Comparison of ENCODE assay signal across 1 cellular context in the genomic region with DNA sequence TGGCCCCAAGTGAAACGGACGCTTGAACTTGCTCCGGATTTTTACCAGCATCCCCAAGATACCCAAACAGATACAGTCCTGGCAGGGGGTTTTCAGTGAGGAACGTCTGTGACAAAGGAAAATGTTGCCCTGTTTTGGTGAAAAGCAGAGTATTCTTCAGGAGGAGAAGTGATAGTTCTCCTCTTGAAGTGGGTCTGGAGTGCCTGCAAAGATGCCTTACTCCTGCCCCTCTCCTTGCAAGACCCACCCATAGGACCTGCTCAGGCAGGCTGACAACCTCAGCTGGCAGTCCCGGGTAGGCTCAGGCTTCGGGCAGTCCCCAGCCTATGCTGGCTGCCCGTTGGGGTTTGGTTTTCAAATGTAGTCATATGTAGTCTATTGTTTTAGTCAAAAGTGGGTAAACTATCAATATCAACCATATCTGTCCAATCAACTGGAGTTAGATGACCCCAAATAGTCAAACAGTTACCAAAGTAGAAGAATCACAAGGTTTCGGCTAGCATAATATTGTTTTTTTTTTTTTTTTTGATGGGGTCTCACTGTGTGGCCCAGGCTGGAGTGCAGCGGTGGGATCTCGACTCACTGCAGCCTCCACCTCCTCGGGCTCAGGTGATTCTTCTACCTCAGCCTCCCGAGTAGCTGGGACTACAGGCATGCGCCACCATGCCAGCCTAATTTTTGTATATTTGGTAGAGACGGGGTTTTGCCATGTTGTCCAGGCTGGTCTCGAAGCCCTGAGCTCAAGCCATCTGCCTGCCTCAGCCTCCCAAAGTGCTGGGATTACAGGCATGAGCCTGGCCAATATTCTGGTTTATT.
TF ChIP-seq lines count a peak whose summit lies in the region.

No MANE protein-coding gene starts in this region.

TF ChIP-seq in K562, 482 proteins besides CTCF, POLR2A, EP300 and RAD21 (continued from another document):
- TF ChIP-seq, protein P1, sequence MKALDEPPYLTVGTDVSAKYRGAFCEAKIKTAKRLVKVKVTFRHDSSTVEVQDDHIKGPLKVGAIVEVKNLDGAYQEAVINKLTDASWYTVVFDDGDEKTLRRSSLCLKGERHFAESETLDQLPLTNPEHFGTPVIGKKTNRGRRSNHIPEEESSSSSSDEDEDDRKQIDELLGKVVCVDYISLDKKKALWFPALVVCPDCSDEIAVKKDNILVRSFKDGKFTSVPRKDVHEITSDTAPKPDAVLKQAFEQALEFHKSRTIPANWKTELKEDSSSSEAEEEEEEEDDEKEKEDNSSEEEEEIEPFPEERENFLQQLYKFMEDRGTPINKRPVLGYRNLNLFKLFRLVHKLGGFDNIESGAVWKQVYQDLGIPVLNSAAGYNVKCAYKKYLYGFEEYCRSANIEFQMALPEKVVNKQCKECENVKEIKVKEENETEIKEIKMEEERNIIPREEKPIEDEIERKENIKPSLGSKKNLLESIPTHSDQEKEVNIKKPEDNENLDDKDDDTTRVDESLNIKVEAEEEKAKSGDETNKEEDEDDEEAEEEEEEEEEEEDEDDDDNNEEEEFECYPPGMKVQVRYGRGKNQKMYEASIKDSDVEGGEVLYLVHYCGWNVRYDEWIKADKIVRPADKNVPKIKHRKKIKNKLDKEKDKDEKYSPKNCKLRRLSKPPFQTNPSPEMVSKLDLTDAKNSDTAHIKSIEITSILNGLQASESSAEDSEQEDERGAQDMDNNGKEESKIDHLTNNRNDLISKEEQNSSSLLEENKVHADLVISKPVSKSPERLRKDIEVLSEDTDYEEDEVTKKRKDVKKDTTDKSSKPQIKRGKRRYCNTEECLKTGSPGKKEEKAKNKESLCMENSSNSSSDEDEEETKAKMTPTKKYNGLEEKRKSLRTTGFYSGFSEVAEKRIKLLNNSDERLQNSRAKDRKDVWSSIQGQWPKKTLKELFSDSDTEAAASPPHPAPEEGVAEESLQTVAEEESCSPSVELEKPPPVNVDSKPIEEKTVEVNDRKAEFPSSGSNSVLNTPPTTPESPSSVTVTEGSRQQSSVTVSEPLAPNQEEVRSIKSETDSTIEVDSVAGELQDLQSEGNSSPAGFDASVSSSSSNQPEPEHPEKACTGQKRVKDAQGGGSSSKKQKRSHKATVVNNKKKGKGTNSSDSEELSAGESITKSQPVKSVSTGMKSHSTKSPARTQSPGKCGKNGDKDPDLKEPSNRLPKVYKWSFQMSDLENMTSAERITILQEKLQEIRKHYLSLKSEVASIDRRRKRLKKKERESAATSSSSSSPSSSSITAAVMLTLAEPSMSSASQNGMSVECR (CRISPR knock-in tag; IDR thresholded peaks at IDR 0.05): no peak
- TF ChIP-seq GATAD2A (IDR thresholded peaks at IDR 0.05) (no peak), TOE1 (IDR thresholded peaks at IDR 0.05; ENCODE audit: borderline replicate concordance) (no peak), TOE1 (CRISPR knock-in tag; IDR thresholded peaks at IDR 0.05; ENCODE audit: borderline replicate concordance, low read depth) (no peak), ZNF134 (CRISPR knock-in tag; conservative IDR thresholded peaks at IDR 0.05) (no peak), ZKSCAN8 (CRISPR knock-in tag; IDR thresholded peaks at IDR 0.05) (no peak)
- TF ChIP-seq, protein P2, sequence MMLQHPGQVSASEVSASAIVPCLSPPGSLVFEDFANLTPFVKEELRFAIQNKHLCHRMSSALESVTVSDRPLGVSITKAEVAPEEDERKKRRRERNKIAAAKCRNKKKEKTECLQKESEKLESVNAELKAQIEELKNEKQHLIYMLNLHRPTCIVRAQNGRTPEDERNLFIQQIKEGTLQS (IDR thresholded peaks at IDR 0.05): no peak
- TF ChIP-seq, protein P2 (CRISPR knock-in tag; conservative IDR thresholded peaks at IDR 0.05): no peak
